Comparison of ENCODE assay signal across 8 cellular contexts in the genomic region with DNA sequence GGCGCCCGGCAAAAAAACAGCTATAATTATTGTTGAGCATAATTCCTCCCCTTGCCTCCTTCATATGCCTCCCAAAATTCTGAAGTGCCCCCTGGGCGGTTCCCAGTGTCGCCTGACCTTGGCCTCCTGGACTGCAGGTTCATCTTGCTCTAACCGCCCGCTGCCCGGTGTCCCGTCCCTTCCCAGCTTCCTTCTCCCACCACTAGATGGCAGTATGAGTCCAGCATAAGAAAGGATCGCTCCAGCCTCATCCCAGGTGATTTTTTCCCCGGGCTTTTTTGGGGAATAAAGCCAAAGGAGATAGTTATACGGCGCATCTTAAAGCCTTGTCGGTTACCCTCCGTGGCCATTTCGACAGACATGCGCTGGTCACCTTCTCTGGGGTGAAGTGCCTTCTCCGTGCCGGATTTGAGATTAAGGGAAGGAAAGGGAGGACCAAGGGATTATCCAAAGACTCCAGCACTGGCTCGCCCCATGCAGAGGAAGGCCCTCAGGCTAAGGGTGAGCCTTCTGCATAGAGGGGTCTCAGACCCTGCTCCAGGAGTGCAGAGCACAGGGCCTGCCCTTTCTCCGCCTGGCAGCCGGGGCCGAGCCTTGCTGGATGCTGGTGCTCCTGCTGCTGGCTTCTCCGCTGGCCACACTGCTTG. TPM values are rescaled to one million over a fixed set of nuclear protein-coding genes. Genes with fewer than 3 reads are reported as not detected.
DNase-seq lines count a peak whose midpoint lies in the region; ATAC-seq and TF ChIP-seq lines count a peak whose summit lies in the region.

No MANE protein-coding gene starts in this region.

- in situ Hi-C loops in HAP-1 (cut with MboI; ENCODE audit: low sequenced_read_pairs) = loop anchor here (5.0 to 10.0 kb wide), 2 partner anchors 271 to 559 kb away; a partner anchor contains a TSS

- H3K4me3 ChIP-seq in HAP-1 = no peak overlapping the region
- no peak overlapping the region for H3K4me3 ChIP-seq in colonic mucosa

- no peak for ATAC-seq in HG03342 (IDR thresholded peaks at IDR 0.05; ENCODE audit: unreplicated experiment)

- H3K4me1 ChIP-seq in HAP-1 (no peaks in the 10 kb centered on the region), colonic mucosa (no peaks in the 10 kb centered on the region)

- DNase-seq in C1 segment of cervical spinal cord (lab: John Stamatoyannopoulos, UW) (peak in 13 of 14 donors; percentile 7 to 70 (median 46)), HAP-1 (ENCODE audit: low spot score in 2 of 2) (peak; percentile 65 to 85), NCI-H2227 treated with DMSO at 0.1 percent for 48 hours (lab: John Stamatoyannopoulos, UW) (peak; percentile 80), colonic mucosa (peak; percentile 81), left kidney (ENCODE audit: low read depth, low spot score) (peak; percentile 88)
- peak; percentile 63 for DNase-seq in activated CD4-positive, alpha-beta T cell treated with anti-CD3 and anti-CD28 coated beads for 48 hours
- DNase-seq in stimulated activated CD4-positive, alpha-beta T cell treated with anti-CD3 and anti-CD28 coated beads, TNF-alpha, amount 100 ng/mL, for 1 hour (ENCODE audit: low read depth in 3 of 3, low spot score in 1 of 3) = peak; percentile 12 to 27 (median 23)

- H3K27me3 ChIP-seq in HAP-1 (ENCODE audit: low read depth) (no peaks in the 10 kb centered on the region; the same call in 1 of the 2 replicates), colonic mucosa (no peaks in the 10 kb centered on the region)

- H3K9ac ChIP-seq in colonic mucosa (ENCODE audit: low read depth in 2 of 2, low read length in 2 of 2) = no peak overlapping the region

- H3K9me3 ChIP-seq in HAP-1 (no peaks in the 10 kb centered on the region), colonic mucosa (no peaks in the 10 kb centered on the region)

- H3K36me3 ChIP-seq in HAP-1 (replicated peaks) = no peaks in the 10 kb centered on the region
- H3K36me3 ChIP-seq in colonic mucosa = no peaks in the 10 kb centered on the region

- intact Hi-C loops in colonic mucosa (cut with DNase I) = loop anchor here (2.0 to 5.0 kb wide), 2 partner anchors 257 to 554 kb away; no protein-coding TSS in a partner anchor

- peak; percentile 88 for TF ChIP-seq CTCF in colonic mucosa (IDR thresholded peaks at IDR 0.05)

- no peak overlapping the region for H3K27ac ChIP-seq in colonic mucosa

RNA-seq across cellular contexts. Expression of a gene that starts 45.8 kb away (rescaled TPM):
- 100 to 1,000 TPM in 1 of 2 donors, 10 to 100 TPM in 1; 98.8 to 140 TPM for total RNA-seq in colonic mucosa

Comparison
In these comparisons a context has a peak if more than half of its experiments do, and no peak if none do; other contexts are left out.
1. DNase-seq: peak in every context shown above with its lines; median percentile 88 in left kidney; 81 in colonic mucosa; 80 in NCI-H2227 treated with DMSO at 0.1 percent for 48 hours; 75 in HAP-1; 63 in activated CD4-positive, alpha-beta T cell treated with anti-CD3 and anti-CD28 coated beads for 48 hours; 46 in C1 segment of cervical spinal cord; 23 in stimulated activated CD4-positive, alpha-beta T cell treated with anti-CD3 and anti-CD28 coated beads, TNF-alpha, amount 100 ng/mL, for 1 hour.